ENCODE assay signal across 14 cellular contexts in the genomic region with DNA sequence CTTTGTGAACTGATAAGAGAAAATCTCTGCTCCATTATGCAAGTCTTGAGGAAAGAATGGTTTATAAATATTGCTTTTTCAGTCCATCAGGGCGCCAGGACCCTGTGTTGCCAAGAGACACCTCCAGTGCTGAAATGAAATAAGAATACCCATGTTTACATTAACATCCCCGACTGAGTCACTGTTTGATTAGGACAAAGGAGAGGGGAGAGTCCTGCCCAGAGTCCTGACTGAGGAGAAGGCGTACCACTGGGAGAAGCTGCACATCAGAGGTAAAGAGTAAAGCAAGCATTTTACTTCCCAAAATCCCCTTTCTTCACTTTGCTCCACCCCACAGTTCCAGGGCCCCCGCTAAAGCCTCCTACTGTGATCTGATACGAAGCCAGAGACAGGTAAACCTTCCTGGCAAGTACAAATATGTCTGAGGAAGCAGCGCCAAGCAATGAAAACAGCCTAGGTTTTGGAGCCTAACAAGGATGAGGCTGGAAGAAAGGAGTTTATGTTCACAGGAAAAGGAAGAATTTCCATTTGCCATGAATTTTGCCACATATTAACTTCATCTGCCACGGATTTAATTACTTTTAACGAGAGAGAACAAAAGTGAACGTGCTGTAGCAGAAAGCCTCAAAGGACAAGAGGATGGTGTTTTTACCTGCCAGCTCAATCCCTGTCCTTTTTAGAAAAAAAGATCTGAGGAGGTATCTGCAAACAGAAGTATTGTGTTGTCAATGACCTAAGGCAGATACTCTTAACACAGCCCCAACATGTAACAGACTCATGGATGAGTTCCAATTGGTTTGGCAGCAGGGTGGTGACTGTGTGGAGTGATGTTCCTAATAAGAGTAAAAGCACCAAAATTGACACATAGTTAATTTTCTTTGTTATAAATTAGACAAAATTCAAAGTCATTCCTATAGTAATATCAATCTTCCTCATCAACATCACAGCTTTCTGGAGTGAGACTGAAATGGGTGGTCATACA.
A peak's percentile ranks its signal among the peaks of the same experiment; 100 is the strongest.
DNase-seq lines count a peak whose midpoint lies in the region; ATAC-seq and TF ChIP-seq lines count a peak whose summit lies in the region.
"Had no signal": no experiment of that assay in that cellular context is flagged by ENCODE, and none has a peak within 500 bp of the region (broad histone marks: within the 10 kb centered on the region; RNA-seq: fewer than 3 reads in every experiment).

No MANE protein-coding gene starts in this region.

- H3K4me1 ChIP-seq in suprapubic skin: peaks cover 3% of the 10 kb centered on the region
- no peaks in the 10 kb centered on the region for H3K4me1 ChIP-seq in naive thymus-derived CD4-positive, alpha-beta T cell (ENCODE audit: control insufficient read depth in 2 of 2, insufficient read depth in 2 of 2, low read length in 2 of 2)
- H3K4me1 ChIP-seq in prostate gland (replicated peaks): no peaks in the 10 kb centered on the region
- H3K4me1 ChIP-seq: lower lobe of right lung, tibial nerve had no signal

- H3K79me2 ChIP-seq in SU-DHL-6 (ENCODE audit: insufficient read depth, low read length): no peaks in the 10 kb centered on the region

- TF ChIP-seq EP300 in suprapubic skin (IDR thresholded peaks at IDR 0.05): no peak

- WGBS in suprapubic skin: 36% methylated on average over 9 of the region's 9 CpGs
- WGBS in prostate gland: 31% methylated on average over 9 of the region's 9 CpGs

- H3K9me2 ChIP-seq in SU-DHL-6 (replicated peaks; ENCODE audit: insufficient read depth, low read length): no peaks in the 10 kb centered on the region

- H3K27ac Mint-ChIP-seq in naive thymus-derived CD4-positive, alpha-beta T cell: no peak overlapping the region
- H3K27ac Mint-ChIP-seq: brain had no signal

- H3K9ac ChIP-seq in SU-DHL-6 (ENCODE audit: low read length): no peak overlapping the region

- H3K4me2 ChIP-seq in SU-DHL-6 (ENCODE audit: low read depth, low read length, poor library complexity, severe bottlenecking): no peak overlapping the region

- TF ChIP-seq CTCF in SU-DHL-6 (IDR thresholded peaks at IDR 0.05; ENCODE audit: insufficient read depth, low read length, poor library complexity, severe bottlenecking) (no peak), suprapubic skin (IDR thresholded peaks at IDR 0.05) (no peak), prostate gland (IDR thresholded peaks at IDR 0.05) (no peak)

- H3K4me3 ChIP-seq in H7 (ENCODE audit: insufficient read depth, low read depth, low read length) (no peak overlapping the region), SU-DHL-6 (ENCODE audit: insufficient read depth, low read length, poor library complexity, severe bottlenecking) (no peak overlapping the region), suprapubic skin (no peak overlapping the region), prostate gland (no peak overlapping the region)
- no peak overlapping the region for H3K4me3 ChIP-seq in naive thymus-derived CD4-positive, alpha-beta T cell (ENCODE audit: low read length)
- H3K4me3 ChIP-seq: lower lobe of right lung, tibial nerve had no signal

- CTCF ChIA-PET in naive thymus-derived CD4-positive, alpha-beta T cell (lab: Charles Lee): no interaction called here

- no peaks in the 10 kb centered on the region for H3K9me3 ChIP-seq in SU-DHL-6 (ENCODE audit: insufficient read depth, low read length)
- no peaks in the 10 kb centered on the region for H3K9me3 ChIP-seq in suprapubic skin
- H3K9me3 ChIP-seq in naive thymus-derived CD4-positive, alpha-beta T cell (ENCODE audit: control insufficient read depth in 2 of 3, low read length in 3 of 3): no peaks in the 10 kb centered on the region
- H3K9me3 ChIP-seq in prostate gland: no peaks in the 10 kb centered on the region
- H3K9me3 ChIP-seq: lower lobe of right lung, tibial nerve had no signal

- H3K27ac ChIP-seq in SU-DHL-6 (ENCODE audit: low read depth, low read length) (no peak overlapping the region), suprapubic skin (no peak overlapping the region), prostate gland (no peak overlapping the region)
- no peak overlapping the region for H3K27ac ChIP-seq in naive thymus-derived CD4-positive, alpha-beta T cell (ENCODE audit: low read depth, low read length)
- H3K27ac ChIP-seq: lower lobe of right lung, tibial nerve had no signal

- no peak overlapping the region for H3K4me3 Mint-ChIP-seq in naive thymus-derived CD4-positive, alpha-beta T cell
- H3K4me3 Mint-ChIP-seq: brain, CD14-positive monocyte had no signal

- H3K36me3 ChIP-seq in H7 (replicated peaks; ENCODE audit: control insufficient read depth, insufficient read depth, low read length): no peaks in the 10 kb centered on the region
- no peaks in the 10 kb centered on the region for H3K36me3 ChIP-seq in SU-DHL-6 (ENCODE audit: low read length)
- no peaks in the 10 kb centered on the region for H3K36me3 ChIP-seq in suprapubic skin
- H3K36me3 ChIP-seq in naive thymus-derived CD4-positive, alpha-beta T cell (ENCODE audit: control insufficient read depth in 2 of 3, insufficient read depth in 3 of 3, low read length in 3 of 3): no peaks in the 10 kb centered on the region
- no peaks in the 10 kb centered on the region for H3K36me3 ChIP-seq in prostate gland
- H3K36me3 ChIP-seq: lower lobe of right lung, tibial nerve had no signal

- no peaks in the 10 kb centered on the region for H3K36me3 Mint-ChIP-seq in naive thymus-derived CD4-positive, alpha-beta T cell
- H3K36me3 Mint-ChIP-seq: brain, CD14-positive monocyte had no signal

- no peak for ATAC-seq in naive thymus-derived CD4-positive, alpha-beta T cell
- no peak for ATAC-seq in HG02798 (IDR thresholded peaks at IDR 0.05; ENCODE audit: poor library complexity, unreplicated experiment)
- ATAC-seq: lower lobe of right lung had no signal

- H3K27me3 ChIP-seq in H7 (ENCODE audit: control insufficient read depth, insufficient read depth, low read length): peaks cover 3% of the 10 kb centered on the region; the same call in 1 of the 2 replicates
- H3K27me3 ChIP-seq in SU-DHL-6 (ENCODE audit: low read length): no peaks in the 10 kb centered on the region
- H3K27me3 ChIP-seq in suprapubic skin: no peaks in the 10 kb centered on the region
- H3K27me3 ChIP-seq in naive thymus-derived CD4-positive, alpha-beta T cell (ENCODE audit: control insufficient read depth in 2 of 2, insufficient read depth in 2 of 2, low read length in 2 of 2): peaks cover 0 to 5% of the 10 kb centered on the region in 2 donors
- no peaks in the 10 kb centered on the region for H3K27me3 ChIP-seq in prostate gland (replicated peaks; ENCODE audit: insufficient read depth)
- H3K27me3 ChIP-seq: tibial nerve had no signal

- peaks cover 0 to 2% (median 0%) of the 10 kb centered on the region in 7 donors for H3K4me1 Mint-ChIP-seq in naive thymus-derived CD4-positive, alpha-beta T cell

- no peaks in the 10 kb centered on the region for H3F3A ChIP-seq in SU-DHL-6 (ENCODE audit: insufficient read depth)

- peak; percentile 9 for DNase-seq in H7
- peak; percentile 85 for DNase-seq in NCI-H146 treated with DMSO at 0.1 percent for 48 hours (lab: John Stamatoyannopoulos, UW; ENCODE audit: unreplicated experiment)
- peak; percentile 9 for DNase-seq in left kidney (ENCODE audit: low read depth, low spot score)
- DNase-seq in suprapubic skin (ENCODE audit: low spot score in 2 of 2): no peak
- DNase-seq in naive thymus-derived CD4-positive, alpha-beta T cell: no peak
- no peak for DNase-seq in prostate gland (ENCODE audit: low spot score)
- DNase-seq: activated T-cell treated with anti-CD3 and anti-CD28 coated beads, Interleukin-2, amount 50 U/mL, for 48 hours; lower lobe of right lung; MM.1S had no signal

- peaks cover 2 to 18% (median 15%) of the 10 kb centered on the region in 5 donors for H3K27me3 Mint-ChIP-seq in naive thymus-derived CD4-positive, alpha-beta T cell

- no peaks in the 10 kb centered on the region for H3K9me3 Mint-ChIP-seq in naive thymus-derived CD4-positive, alpha-beta T cell

- peak overlapping the region; percentile 41 for H2AFZ ChIP-seq in SU-DHL-6 (ENCODE audit: low read depth, low read length, severe bottlenecking)

- H4K20me1 ChIP-seq in SU-DHL-6 (ENCODE audit: low read depth, low read length): no peaks in the 10 kb centered on the region

- POLR2A ChIA-PET in naive thymus-derived CD4-positive, alpha-beta T cell (lab: Charles Lee): no interaction called here

- TF ChIP-seq POLR2A in suprapubic skin (IDR thresholded peaks at IDR 0.05) (no peak), prostate gland (IDR thresholded peaks at IDR 0.05) (no peak)

- intact Hi-C loops in naive thymus-derived CD4-positive, alpha-beta T cell (cut with micrococcal nuclease): no loop called here
- intact Hi-C loops in prostate gland (cut with DNase I): no loop called here

Comparison
In these comparisons a context has a peak if more than half of its experiments do, and no peak if none do; other contexts are left out.
1. DNase-seq: peak in H7 (single experiment), NCI-H146 treated with DMSO at 0.1 percent for 48 hours (single experiment) and left kidney (single experiment); none in suprapubic skin (0 of 2), naive thymus-derived CD4-positive, alpha-beta T cell (0 of 9) and prostate gland (single experiment).